Comparison of ENCODE assay signal across 1 cellular context in genomic region chr20:43515628-43516027, GRCh38.
TF ChIP-seq lines count a peak whose summit lies in the region.

No MANE protein-coding gene starts in this region.

TF ChIP-seq in endothelial cell of umbilical vein, 7 proteins besides CTCF, POLR2A, EP300 and RAD21:
- TF ChIP-seq, protein P1, sequence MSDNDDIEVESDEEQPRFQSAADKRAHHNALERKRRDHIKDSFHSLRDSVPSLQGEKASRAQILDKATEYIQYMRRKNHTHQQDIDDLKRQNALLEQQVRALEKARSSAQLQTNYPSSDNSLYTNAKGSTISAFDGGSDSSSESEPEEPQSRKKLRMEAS (IDR thresholded peaks at IDR 0.05; ENCODE audit: insufficient read depth, insufficient read length) = no peak
- TF ChIP-seq POLR2AphosphoS5 (IDR thresholded peaks at IDR 0.05; ENCODE audit: insufficient read depth, low read depth, low read length) = no peak
- TF ChIP-seq MYC (IDR thresholded peaks at IDR 0.05; ENCODE audit: low read depth, low read length) = no peak
- TF ChIP-seq JUN (IDR thresholded peaks at IDR 0.05; ENCODE audit: borderline replicate concordance, insufficient read depth, insufficient read length, low read depth) = no peak
- TF ChIP-seq FOS (IDR thresholded peaks at IDR 0.05; ENCODE audit: borderline replicate concordance, insufficient read depth, low read length) = no peak
- no peak for TF ChIP-seq GATA2 (IDR thresholded peaks at IDR 0.05; ENCODE audit: insufficient read depth, insufficient read length, low read depth, low read length)
- no peak for TF ChIP-seq EZH2 (IDR thresholded peaks at IDR 0.05; ENCODE audit: borderline replicate concordance, low read depth, low read length, severe bottlenecking)
